ENCODE assay signal across 23 cellular contexts in the genomic region with DNA sequence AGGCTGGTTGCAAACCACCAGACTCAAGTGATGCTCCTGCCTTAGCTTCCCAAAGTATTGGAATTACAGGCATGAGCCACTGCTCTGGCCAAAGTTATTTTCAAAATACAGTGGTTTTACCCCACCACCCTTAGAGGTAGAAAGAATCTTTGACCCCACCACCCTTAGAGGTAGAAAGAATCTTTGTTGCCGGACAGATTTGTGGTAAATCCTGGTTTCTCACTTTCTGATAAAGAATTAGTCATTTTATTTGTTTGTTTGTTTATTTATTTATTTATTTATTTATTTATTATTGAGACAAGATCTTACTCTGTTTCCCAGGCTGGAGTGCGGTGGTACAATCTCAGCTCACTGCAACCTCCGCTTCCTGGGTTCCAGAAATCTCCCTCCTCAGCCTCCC. TPM values are rescaled to one million over a fixed set of nuclear protein-coding genes. Genes with fewer than 3 reads are reported as not detected.
DNase-seq lines count a peak whose midpoint lies in the region; ATAC-seq, FAIRE-seq and TF ChIP-seq lines count a peak whose summit lies in the region.
"Had no signal": no experiment of that assay in that cellular context is flagged by ENCODE, and none has a peak within 500 bp of the region (broad histone marks: within the 10 kb centered on the region; RNA-seq: fewer than 3 reads in every experiment).

No MANE protein-coding gene starts in this region.

- WGBS in thyroid gland, 2 donors = 96 to 100% methylated on average over 3 of the region's 3 CpGs

- POLR2A ChIA-PET in endothelial cell of umbilical vein (lab: Charles Lee) = no interaction called here

- FAIRE-seq in endothelial cell of umbilical vein (lab: Jason Lieb, UNC) = peak; percentile 63
- FAIRE-seq: D721Med, GM12891, GM19239, H1 had no signal

- H3K27me3 ChIP-seq in ACC112 (ENCODE audit: insufficient read depth, low read length) (no peaks in the 10 kb centered on the region), RWPE2 (ENCODE audit: insufficient read depth, poor library complexity, severe bottlenecking) (no peaks in the 10 kb centered on the region), endothelial cell of umbilical vein (ENCODE audit: control insufficient read depth in 2 of 2, insufficient read depth in 2 of 2, low read length in 2 of 2) (no peaks in the 10 kb centered on the region), thyroid gland (no peaks in the 10 kb centered on the region)
- H3K27me3 ChIP-seq: BLaER1 had no signal

- CTCF ChIA-PET in endothelial cell of umbilical vein (lab: Charles Lee) = interaction anchor here (0.9 kb wide), 1 partner anchor 10 kb away, joined by 3 read pairs; no protein-coding TSS in a partner anchor

- no peaks in the 10 kb centered on the region for H4K20me1 ChIP-seq in endothelial cell of umbilical vein (replicated peaks; ENCODE audit: control insufficient read depth, extremely low read depth, insufficient read depth, low read length)
- H4K20me1 ChIP-seq: BLaER1 had no signal

- dilution Hi-C loops in endothelial cell of umbilical vein (cut with MboI; ENCODE audit: extremely low pct_ligation_motif_present, low sequenced_read_pairs) = no loop called here

- no peak overlapping the region for H3K4me2 ChIP-seq in endothelial cell of umbilical vein (ENCODE audit: insufficient read depth, low read length)
- H3K4me2 ChIP-seq: BLaER1 had no signal

- no peak for TF ChIP-seq POLR2A in endothelial cell of umbilical vein (IDR thresholded peaks at IDR 0.05; ENCODE audit: low read depth, low read length)
- TF ChIP-seq POLR2A in thyroid gland (IDR thresholded peaks at IDR 0.05) = no peak

- no peaks in the 10 kb centered on the region for H3K9me1 ChIP-seq in endothelial cell of umbilical vein (replicated peaks; ENCODE audit: control insufficient read depth, extremely low read depth, insufficient read depth, low read length)

- DNase-seq in RWPE2 (ENCODE audit: low spot score) (no peak), endothelial cell of umbilical vein (ENCODE audit: low read depth, low spot score) (no peak), thyroid gland (no peak), left cardiac atrium (no peak)
- no peak for DNase-seq in central memory CD4-positive, alpha-beta T cell
- DNase-seq: 8988T; CD4-positive, CD25-positive, alpha-beta regulatory T cell; CD8-positive, alpha-beta T cell; DMS 273 treated with DMSO at 0.1 percent for 48 hours; DMS53; DMS79 treated with DMSO at 0.1 percent for 48 hours; GF-D8; GM23248; H7; HCEC 1CT had no signal

- no peak overlapping the region for H3K4me3 ChIP-seq in ACC112 (ENCODE audit: low read depth, low read length)
- no peak overlapping the region for H3K4me3 ChIP-seq in RWPE2 (ENCODE audit: severe bottlenecking)
- no peak overlapping the region for H3K4me3 ChIP-seq in endothelial cell of umbilical vein (replicated peaks in 1 of 3; ENCODE audit: insufficient read depth in 1 of 3, low read depth in 1 of 3, low read length in 3 of 3)
- H3K4me3 ChIP-seq in thyroid gland (replicated peaks in 1 of 3) = no peak overlapping the region
- H3K4me3 ChIP-seq: BLaER1 had no signal

- H3K79me2 ChIP-seq in ACC112 (ENCODE audit: control insufficient read depth, insufficient read depth, low read length, unreplicated experiment) (peaks cover 36% of the 10 kb centered on the region), endothelial cell of umbilical vein (ENCODE audit: control insufficient read depth, insufficient read depth, low read length) (peaks cover 15% of the 10 kb centered on the region)

- intact Hi-C loops in endothelial cell of umbilical vein (cut with micrococcal nuclease) = no loop called here
- intact Hi-C loops in thyroid gland (cut with DNase I) = no loop called here
- intact Hi-C loops in left cardiac atrium (cut with DNase I) = no loop called here

- H2AFZ ChIP-seq in ACC112 (ENCODE audit: low read length, unreplicated experiment) (no peak overlapping the region), endothelial cell of umbilical vein (ENCODE audit: low read depth, low read length) (no peak overlapping the region)

- H3K9ac ChIP-seq in endothelial cell of umbilical vein (replicated peaks; ENCODE audit: extremely low read depth, insufficient read depth, low read length) = no peak overlapping the region
- H3K9ac ChIP-seq: BLaER1 had no signal

- BruUV-seq in endothelial cell of umbilical vein (replicated peaks; lab: Mats Ljungman, UMichigan) = no TSS peak

- TF ChIP-seq CTCF in RWPE2 (IDR thresholded peaks at IDR 0.05; ENCODE audit: poor library complexity, severe bottlenecking) (no peak), endothelial cell of umbilical vein (IDR thresholded peaks at IDR 0.05; ENCODE audit: extremely low read depth in 1 of 2, insufficient read depth in 1 of 2, low read depth in 1 of 2, low read length in 2 of 2) (no peak), thyroid gland (IDR thresholded peaks at IDR 0.05) (no peak)

- H3K36me3 ChIP-seq in ACC112 (ENCODE audit: insufficient read depth, low read length) = no peaks in the 10 kb centered on the region
- H3K36me3 ChIP-seq in RWPE2 (ENCODE audit: low read depth) = no peaks in the 10 kb centered on the region
- no peaks in the 10 kb centered on the region for H3K36me3 ChIP-seq in endothelial cell of umbilical vein (ENCODE audit: control insufficient read depth in 2 of 2, extremely low read depth in 1 of 2, insufficient read depth in 2 of 2, low read length in 2 of 2)
- no peaks in the 10 kb centered on the region for H3K36me3 ChIP-seq in thyroid gland
- H3K36me3 ChIP-seq: BLaER1 had no signal

- no peak for ATAC-seq in RWPE2 (ENCODE audit: low read depth)
- no peak for ATAC-seq in GM18858 (IDR thresholded peaks at IDR 0.05; ENCODE audit: unreplicated experiment)
- ATAC-seq in left cardiac atrium = no peak
- ATAC-seq: CD8-positive, alpha-beta T cell had no signal

- peak overlapping the region; percentile 96; the same call in 1 of the 2 replicates for H3K27ac ChIP-seq in ACC112 (ENCODE audit: low read depth, low read length)
- H3K27ac ChIP-seq in RWPE2 (ENCODE audit: poor library complexity, severe bottlenecking) = peak overlapping the region; percentile 93
- no peak overlapping the region for H3K27ac ChIP-seq in endothelial cell of umbilical vein (ENCODE audit: insufficient read depth, low read depth, low read length)
- peak overlapping the region; percentile 59 to 84 (median 60) for H3K27ac ChIP-seq in thyroid gland
- H3K27ac ChIP-seq: BLaER1, C4-2B had no signal

- H3K4me1 ChIP-seq in ACC112 (ENCODE audit: control insufficient read depth, insufficient read depth, low read length, unreplicated experiment) (peaks cover 46% of the 10 kb centered on the region), RWPE2 (ENCODE audit: insufficient read depth, poor library complexity, severe bottlenecking) (peaks cover 43% of the 10 kb centered on the region), endothelial cell of umbilical vein (ENCODE audit: control insufficient read depth, extremely low read depth, insufficient read depth, low read length) (peaks cover 35% of the 10 kb centered on the region), thyroid gland (peaks cover 88 to 98% of the 10 kb centered on the region in 2 donors)

- H3K9me3 ChIP-seq in RWPE2 (ENCODE audit: severe bottlenecking) (no peaks in the 10 kb centered on the region), endothelial cell of umbilical vein (replicated peaks; ENCODE audit: control insufficient read depth, insufficient read depth, low read length) (no peaks in the 10 kb centered on the region), thyroid gland (no peaks in the 10 kb centered on the region)
- H3K9me3 ChIP-seq: BLaER1 had no signal

TF ChIP-seq in endothelial cell of umbilical vein, 7 proteins besides CTCF, POLR2A, EP300 and RAD21:
- TF ChIP-seq FOS (IDR thresholded peaks at IDR 0.05; ENCODE audit: borderline replicate concordance, insufficient read depth, low read length) = no peak
- TF ChIP-seq GATA2 (IDR thresholded peaks at IDR 0.05; ENCODE audit: insufficient read depth, insufficient read length, low read depth, low read length) = no peak
- no peak for TF ChIP-seq MYC (IDR thresholded peaks at IDR 0.05; ENCODE audit: low read depth, low read length)
- TF ChIP-seq POLR2AphosphoS5 (IDR thresholded peaks at IDR 0.05; ENCODE audit: insufficient read depth, low read depth, low read length) = no peak
- TF ChIP-seq MAX (IDR thresholded peaks at IDR 0.05; ENCODE audit: insufficient read depth, insufficient read length) = no peak
- no peak for TF ChIP-seq EZH2 (IDR thresholded peaks at IDR 0.05; ENCODE audit: borderline replicate concordance, low read depth, low read length, severe bottlenecking)
- TF ChIP-seq JUN (IDR thresholded peaks at IDR 0.05; ENCODE audit: borderline replicate concordance, insufficient read depth, insufficient read length, low read depth) = no peak

RNA-seq across cellular contexts. Expression of gene NFIA, which starts 55.9 kb away (rescaled TPM):
- total RNA-seq in endothelial cell of umbilical vein (41.3 and 47.0 TPM in 2 replicates), thyroid gland (100 to 1,000 TPM; 105 to 149 (median 118) TPM), left cardiac atrium (10 to 100 TPM; 94.1 to 97.8 TPM)
- 25.5 and 31.2 TPM in 2 replicates for polyA plus RNA-seq in endothelial cell of umbilical vein
- 15.5 and 15.8 TPM in 2 replicates for polyA plus RNA-seq in endothelial cell of umbilical vein (2011; cell fraction: cytosol; rRNA removed)
- 23.4 and 25.6 TPM in 2 replicates for polyA plus RNA-seq in endothelial cell of umbilical vein (2011; cell fraction: nucleus; rRNA removed)
- 11.7 and 12.9 TPM in 2 replicates for polyA plus RNA-seq in endothelial cell of umbilical vein (2012)
- polyA minus RNA-seq in endothelial cell of umbilical vein = 85.6 and 92.4 TPM in 2 replicates
- 32.8 TPM for polyA minus RNA-seq in endothelial cell of umbilical vein (2011; cell fraction: cytosol; rRNA and poly(A)+ RNA removed)
- 103 and 113 TPM in 2 replicates for polyA minus RNA-seq in endothelial cell of umbilical vein (2011; cell fraction: nucleus; rRNA and poly(A)+ RNA removed)
